ENCODE assay signal across 12 cellular contexts in the genomic region with DNA sequence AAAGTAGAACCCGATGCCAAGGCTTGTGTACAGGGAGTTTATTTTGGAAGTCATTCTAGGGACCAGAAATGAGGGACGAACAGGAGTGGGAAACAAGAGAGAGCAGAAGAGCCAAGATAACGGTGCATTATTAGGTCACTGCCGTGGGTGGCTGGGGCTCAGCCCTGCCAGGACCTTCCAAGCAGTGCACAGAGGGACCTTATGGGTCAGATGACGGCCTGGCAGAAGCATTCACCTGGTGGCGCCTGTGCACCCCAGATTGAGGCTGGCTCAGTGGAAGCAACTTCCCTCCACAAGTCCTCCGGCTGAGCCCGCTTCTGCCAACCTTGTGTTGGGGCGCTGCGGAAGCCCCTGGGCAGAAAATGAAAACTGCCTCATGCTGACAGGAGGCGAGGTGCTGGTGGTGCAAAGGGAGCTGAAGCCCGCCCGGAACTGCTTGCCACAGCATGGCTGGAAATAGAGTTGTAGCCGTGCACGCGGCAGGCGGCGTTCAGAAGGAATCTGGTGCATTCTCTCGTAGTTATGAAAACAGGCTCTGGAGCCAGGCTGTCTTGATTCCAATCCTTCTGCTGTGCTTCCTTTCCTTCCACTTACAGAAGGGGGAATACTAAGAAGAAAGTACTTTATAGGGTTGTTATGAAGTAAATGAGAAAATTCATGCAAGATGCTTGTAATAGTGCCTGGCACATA.
"Had no signal": no experiment of that assay in that cellular context is flagged by ENCODE, and none has a peak within 500 bp of the region (broad histone marks: within the 10 kb centered on the region; RNA-seq: fewer than 3 reads in every experiment).

No MANE protein-coding gene starts in this region.

- DNase-seq: activated effector memory CD4-positive, alpha-beta T cell treated with anti-CD3 and anti-CD28 coated beads, Interleukin-2, amount 50 U/mL, for 16 hours; activated naive CD8-positive, alpha-beta T cell treated with anti-CD3 and anti-CD28 coated beads for 36 hours; activated T-cell treated with anti-CD3 and anti-CD28 coated beads, Interleukin-2, amount 50 U/mL, for 1 hour; effector CD4-positive, alpha-beta T cell; natural killer cell; ovary; stimulated activated CD4-positive, alpha-beta T cell treated with anti-CD3 and anti-CD28 coated beads, Interleukin-4, amount 100 ng/mL, for 4 hours; stomach; SW 1271 had no signal

- H3K4me3 Mint-ChIP-seq: activated naive CD8-positive, alpha-beta T cell treated with anti-CD3 and anti-CD28 coated beads for 36 hours; natural killer cell; T-helper 2 cell treated with Interferon-gamma antibody and Interleukin-4, amounts not matched to agents 5 μg/mL and 100 μg/mL, for 36 hours had no signal

- H3K36me3 Mint-ChIP-seq: activated naive CD8-positive, alpha-beta T cell treated with anti-CD3 and anti-CD28 coated beads for 36 hours; natural killer cell had no signal

- ATAC-seq: activated CD4-positive, CD25-positive, alpha-beta regulatory T cell treated with anti-CD3 and anti-CD28 coated beads, Interleukin-2, amount 50 U/mL, for 24 hours; gastroesophageal sphincter had no signal

- H3K27me3 Mint-ChIP-seq: activated naive CD8-positive, alpha-beta T cell treated with anti-CD3 and anti-CD28 coated beads for 36 hours had no signal

- H3K9me3 Mint-ChIP-seq: activated naive CD8-positive, alpha-beta T cell treated with anti-CD3 and anti-CD28 coated beads for 36 hours; natural killer cell; T-helper 2 cell treated with Interferon-gamma antibody and Interleukin-4, amounts not matched to agents 5 μg/mL and 100 μg/mL, for 36 hours had no signal

- H3K27ac Mint-ChIP-seq: activated naive CD8-positive, alpha-beta T cell treated with anti-CD3 and anti-CD28 coated beads for 36 hours; T-helper 2 cell treated with Interferon-gamma antibody and Interleukin-4, amounts not matched to agents 5 μg/mL and 100 μg/mL, for 36 hours had no signal
